8 cellular contexts compared by ENCODE assay signal in genomic region chr10:89644691-89644966, GRCh38. TPM values are rescaled to one million over a fixed set of nuclear protein-coding genes. Genes with fewer than 3 reads are reported as not detected.
DNase-seq lines count a peak whose midpoint lies in the region; ATAC-seq, FAIRE-seq and TF ChIP-seq lines count a peak whose summit lies in the region.

No MANE protein-coding gene starts in this region.

- no peak overlapping the region for H3K27ac ChIP-seq in CD4-positive, CD25-positive, alpha-beta regulatory T cell (ENCODE audit: insufficient read depth, low read length, poor library complexity, severe bottlenecking)
- H3K27ac ChIP-seq in GM12878 (ENCODE audit: control insufficient read depth, insufficient read depth): peak overlapping the region; percentile 60
- H3K27ac ChIP-seq in lower lobe of right lung: peak overlapping the region; percentile 76
- H3K27ac ChIP-seq in tibial artery: peak overlapping the region; percentile 82 to 90

- no peaks in the 10 kb centered on the region for H4K20me1 ChIP-seq in GM12878 (ENCODE audit: control insufficient read depth, insufficient read depth)

- POLR2A ChIA-PET in GM12878 (lab: Charles Lee): interaction anchor here (1.2 to 1.5 kb wide), 3 partner anchors 18 to 226 kb away, joined by 3 to 4 read pairs (median 3); no protein-coding TSS in a partner anchor

- peaks cover 29% of the 10 kb centered on the region for H3K27me3 ChIP-seq in CD4-positive, CD25-positive, alpha-beta regulatory T cell (ENCODE audit: control insufficient read depth, insufficient read depth, low read length)
- no peaks in the 10 kb centered on the region for H3K27me3 ChIP-seq in GM12878 (replicated peaks in 1 of 2; ENCODE audit: control insufficient read depth in 2 of 2, insufficient read depth in 2 of 2, low read length in 1 of 2)
- no peaks in the 10 kb centered on the region for H3K27me3 ChIP-seq in lower lobe of right lung (ENCODE audit: low read depth)
- H3K27me3 ChIP-seq in tibial artery: no peaks in the 10 kb centered on the region

- no peak overlapping the region for H3K27ac Mint-ChIP-seq in CD4-positive, CD25-positive, alpha-beta regulatory T cell

- H3K4me1 ChIP-seq in CD4-positive, CD25-positive, alpha-beta regulatory T cell (ENCODE audit: control insufficient read depth, insufficient read depth, low read length, poor library complexity, severe bottlenecking): peaks cover 17% of the 10 kb centered on the region
- H3K4me1 ChIP-seq in GM12878 (ENCODE audit: control insufficient read depth, insufficient read depth, low read length): peaks cover 7% of the 10 kb centered on the region; the same call in 1 of the 2 replicates
- peaks cover 24% of the 10 kb centered on the region for H3K4me1 ChIP-seq in lower lobe of right lung
- peaks cover 0 to 21% (median 5%) of the 10 kb centered on the region in 4 donors for H3K4me1 ChIP-seq in tibial artery

- WGBS in GM12878 (ENCODE audit: insufficient coverage, insufficient replicate concordance, low lambda C conversion rate, missing lambda C conversion rate): under 1% methylated on average over 33 of the region's 35 CpGs

- intact Hi-C loops in GM12878 (cut with micrococcal nuclease; ENCODE audit: unreplicated experiment) (loop anchor here (1.0 to 5.0 kb wide), 3 partner anchors 9 to 227 kb away; partner anchors contain the start of gene KIF20B), lower lobe of right lung (cut with DNase I) (no loop called here), tibial artery (cut with DNase I; ENCODE audit: low total_unique reads) (no loop called here)

- no peaks in the 10 kb centered on the region for H3K36me3 ChIP-seq in CD4-positive, CD25-positive, alpha-beta regulatory T cell (ENCODE audit: control insufficient read depth, insufficient read depth, low read length)
- H3K36me3 ChIP-seq in GM12878 (ENCODE audit: control insufficient read depth in 2 of 2, insufficient read depth in 2 of 2, low read length in 1 of 2) (no peaks in the 10 kb centered on the region), lower lobe of right lung (no peaks in the 10 kb centered on the region), tibial artery (no peaks in the 10 kb centered on the region)

- H3K4me3 Mint-ChIP-seq in CD4-positive, CD25-positive, alpha-beta regulatory T cell: no peak overlapping the region

- in situ Hi-C loops in GM12878 (cut with MboI): no loop called here
- in situ Hi-C loops in GM13977 (cut with MboI; ENCODE audit: low pct_unique_long_range_greater_than_20kb, low sequenced_read_pairs, unreplicated experiment): no loop called here

- H3K9me3 Mint-ChIP-seq in CD4-positive, CD25-positive, alpha-beta regulatory T cell: no peaks in the 10 kb centered on the region

- H3K79me2 ChIP-seq in GM12878 (ENCODE audit: control insufficient read depth, insufficient read depth, low read length): peaks cover 24% of the 10 kb centered on the region

- TF ChIP-seq POLR2A in GM12878 (IDR thresholded peaks at IDR 0.05; ENCODE audit: low read depth, low read length): no peak

- H3K4me2 ChIP-seq in GM12878 (ENCODE audit: control insufficient read depth, insufficient read depth): peak overlapping the region; percentile 23; the same call in 1 of the 2 replicates

- TF ChIP-seq EP300 in GM12878 (IDR thresholded peaks at IDR 0.05; ENCODE audit: borderline replicate concordance in 1 of 2, control insufficient read depth in 1 of 2, low read depth in 2 of 2, low read length in 2 of 2): no peak

- RAD21 ChIA-PET in GM12878 (lab: Charles Lee; ENCODE audit: unreplicated experiment): interaction anchor here (1.8 to 2.7 kb wide), 2 partner anchors 34 to 57 kb away, joined by 7 to 34 read pairs; partner anchors contain the start of gene KIF20B

- peak overlapping the region; percentile 81 for H3K9ac ChIP-seq in GM12878 (ENCODE audit: control insufficient read depth, insufficient read depth, low read length)

- H2AFZ ChIP-seq in GM12878 (ENCODE audit: control insufficient read depth, low read depth, low read length): peak overlapping the region; percentile 98

- H3K4me1 Mint-ChIP-seq in CD4-positive, CD25-positive, alpha-beta regulatory T cell: peaks cover 5 to 7% (median 5%) of the 10 kb centered on the region in 4 donors

- no TSS peak for BruUV-seq in GM12878 (replicated peaks; lab: Mats Ljungman, UMichigan)

- CTCF ChIA-PET in GM12878 (lab: Yijun Ruan, JAX): interaction anchor here (1.8 to 3.2 kb wide), 2 partner anchors 21 to 57 kb away, joined by 6 to 12 read pairs; partner anchors contain the start of gene KIF20B

- SMC1A ChIA-PET in GM12878 (lab: Charles Lee; ENCODE audit: uncharacterized antibody, unreplicated experiment): interaction anchor here (2.6 kb wide), 1 partner anchor 10 kb away, joined by 21 read pairs; no protein-coding TSS in a partner anchor

- no peak for FAIRE-seq in GM12878 (lab: Jason Lieb, UNC)

- no peak for TF ChIP-seq CTCF in GM12878 (IDR thresholded peaks at IDR 0.05 in 2 of 3, conservative IDR thresholded peaks at IDR 0.05 in 1 of 3; ENCODE audit: control insufficient read depth in 2 of 3, extremely low read depth in 1 of 3, insufficient read depth in 1 of 3, low read depth in 3 of 3, low read length in 3 of 3)
- no peak for TF ChIP-seq CTCF in lower lobe of right lung (IDR thresholded peaks at IDR 0.05)
- no peak for TF ChIP-seq CTCF in tibial artery (IDR thresholded peaks at IDR 0.05)
- TF ChIP-seq CTCF in GM13977 (IDR thresholded peaks at IDR 0.05; ENCODE audit: extremely low read depth, insufficient read depth, missing control alignments): no peak

- H3K9me3 ChIP-seq in CD4-positive, CD25-positive, alpha-beta regulatory T cell (ENCODE audit: control insufficient read depth in 2 of 2, low read length in 2 of 2): no peaks in the 10 kb centered on the region
- no peaks in the 10 kb centered on the region for H3K9me3 ChIP-seq in GM12878 (replicated peaks; ENCODE audit: control insufficient read depth, insufficient read depth, low read length)
- H3K9me3 ChIP-seq in lower lobe of right lung: no peaks in the 10 kb centered on the region
- no peaks in the 10 kb centered on the region for H3K9me3 ChIP-seq in tibial artery

- no peak for TF ChIP-seq RAD21 in GM12878 (IDR thresholded peaks at IDR 0.05; ENCODE audit: insufficient read depth, low read depth, low read length)

- DNase-seq in CD4-positive, CD25-positive, alpha-beta regulatory T cell: peak in 1 of 3 donors; percentile 1
- DNase-seq in GM12878 (ENCODE audit: low read depth, low spot score) (no peak), lower lobe of right lung (no peak), tibial artery (no peak), GM13977 (ENCODE audit: low spot score) (no peak)
- no peak for DNase-seq in central memory CD4-positive, alpha-beta T cell

- H3K27me3 Mint-ChIP-seq in CD4-positive, CD25-positive, alpha-beta regulatory T cell: peaks cover 32% of the 10 kb centered on the region

- no peaks in the 10 kb centered on the region for H3K36me3 Mint-ChIP-seq in CD4-positive, CD25-positive, alpha-beta regulatory T cell

- ATAC-seq in CD4-positive, CD25-positive, alpha-beta regulatory T cell (ENCODE audit: low read depth in 2 of 2): peak; percentile 19 to 30
- ATAC-seq in GM19438 (IDR thresholded peaks at IDR 0.05; ENCODE audit: low read depth, unreplicated experiment) (peak; percentile 28), HG03457 (IDR thresholded peaks at IDR 0.05; ENCODE audit: unreplicated experiment) (peak; percentile 20), GM12878 (peak; percentile 66), lower lobe of right lung (peak; percentile 56 to 69)

- H3K4me3 ChIP-seq in CD4-positive, CD25-positive, alpha-beta regulatory T cell (ENCODE audit: low read depth, low read length): peak overlapping the region; percentile 79
- peak overlapping the region; percentile 83 for H3K4me3 ChIP-seq in GM12878
- peak overlapping the region; percentile 86 for H3K4me3 ChIP-seq in lower lobe of right lung
- peak overlapping the region; percentile 74 to 75 for H3K4me3 ChIP-seq in tibial artery

RNA-seq across cellular contexts. Expression of gene PANK1, which starts 0.4 kb away (rescaled TPM):
- total RNA-seq in CD4-positive, CD25-positive, alpha-beta regulatory T cell: 0.49 TPM
- polyA plus RNA-seq in CD4-positive, CD25-positive, alpha-beta regulatory T cell: under 1 TPM in 2 of 4 donors, not detected in 2; 0.17 to 0.41 TPM
- total RNA-seq in GM12878 (2013; cell fraction: nucleolus; rRNA removed): 14.2 and 22.3 TPM in 2 replicates
- 5.1 and 8.0 TPM in 2 replicates for total RNA-seq in GM12878 (2014; rRNA removed)
- total RNA-seq in GM12878 (2014; rRNA removed; fragmentation: Illumina TruSeq; extraction: Trizol): 7.5 and 8.3 TPM in 2 replicates
- 6.3 and 9.6 TPM in 2 replicates for total RNA-seq in GM12878 (2021)
- 0.68 TPM for polyA plus RNA-seq in GM12878 (2011; ENCODE audit: low read depth)
- 10.6 and 12.6 TPM in 2 replicates for polyA plus RNA-seq in GM12878 (2011; rRNA removed)
- polyA plus RNA-seq in GM12878 (2011; cell fraction: cytosol; rRNA removed): 5.7 and 7.9 TPM in 2 replicates
- polyA plus RNA-seq in GM12878 (2011; cell fraction: nucleus; rRNA removed): 4.9 and 5.7 TPM in 2 replicates
- polyA plus RNA-seq in GM12878 (2012): 1.7 and 2.8 TPM in 2 replicates
- polyA plus RNA-seq in GM12878 (2014; fragmentation: Illumina TruSeq; extraction: Trizol): 8.5 TPM in 2 replicates
- 1 to 10 TPM; 1.9 to 2.4 TPM for polyA plus RNA-seq in GM12878 (2014; fragmentation: Nextera tagmentation; extraction: Ambion mirVana)
- polyA plus RNA-seq in GM12878 (2014; rRNA removed): 6.4 and 6.9 TPM in 2 replicates
- polyA plus RNA-seq in GM12878 (2016; fragmentation: Nextera tagmentation; extraction: Ambion mirVana): 1 to 10 TPM; 3.6 to 3.7 TPM
- 15.0 and 16.0 TPM in 2 replicates for polyA minus RNA-seq in GM12878 (2011; rRNA and poly(A)+ RNA removed)
- polyA minus RNA-seq in GM12878 (2011; cell fraction: cytosol; rRNA and poly(A)+ RNA removed): 4.7 and 5.9 TPM in 2 replicates
- 8.3 and 14.9 TPM in 2 replicates for polyA minus RNA-seq in GM12878 (2011; cell fraction: nucleus; rRNA and poly(A)+ RNA removed)
- 8.2 TPM for total RNA-seq in lower lobe of right lung

RNA-seq across cellular contexts. Expression of gene KIF20B, which starts 56.8 kb away (rescaled TPM):
- 42.8 TPM for total RNA-seq in CD4-positive, CD25-positive, alpha-beta regulatory T cell
- 10 to 100 TPM; 12.0 to 18.9 (median 18.0) TPM for polyA plus RNA-seq in CD4-positive, CD25-positive, alpha-beta regulatory T cell
- 46.8 and 49.1 TPM in 2 replicates for total RNA-seq in GM12878 (2013; cell fraction: nucleolus; rRNA removed)
- 21.1 and 28.3 TPM in 2 replicates for total RNA-seq in GM12878 (2014; rRNA removed)
- total RNA-seq in GM12878 (2014; rRNA removed; fragmentation: Illumina TruSeq; extraction: Trizol): 52.4 and 52.8 TPM in 2 replicates
- total RNA-seq in GM12878 (2021): 46.1 and 51.0 TPM in 2 replicates
- 8.9 TPM for polyA plus RNA-seq in GM12878 (2011; ENCODE audit: low read depth)
- 16.5 and 32.4 TPM in 2 replicates for polyA plus RNA-seq in GM12878 (2011; rRNA removed)
- 3.2 and 3.3 TPM in 2 replicates for polyA plus RNA-seq in GM12878 (2011; cell fraction: cytosol; rRNA removed)
- polyA plus RNA-seq in GM12878 (2011; cell fraction: nucleus; rRNA removed): 11.1 and 13.2 TPM in 2 replicates
- 9.5 and 12.0 TPM in 2 replicates for polyA plus RNA-seq in GM12878 (2012)
- polyA plus RNA-seq in GM12878 (2014; fragmentation: Illumina TruSeq; extraction: Trizol): 37.5 and 46.7 TPM in 2 replicates
- polyA plus RNA-seq in GM12878 (2014; fragmentation: Nextera tagmentation; extraction: Ambion mirVana): 10 to 100 TPM; 28.2 to 59.4 TPM
- 11.2 and 15.6 TPM in 2 replicates for polyA plus RNA-seq in GM12878 (2014; rRNA removed)
- 10 to 100 TPM; 61.8 to 67.7 TPM for polyA plus RNA-seq in GM12878 (2016; fragmentation: Nextera tagmentation; extraction: Ambion mirVana)
- polyA minus RNA-seq in GM12878 (2011; rRNA and poly(A)+ RNA removed): 26.1 and 32.1 TPM in 2 replicates
- 5.8 and 6.1 TPM in 2 replicates for polyA minus RNA-seq in GM12878 (2011; cell fraction: cytosol; rRNA and poly(A)+ RNA removed)
- polyA minus RNA-seq in GM12878 (2011; cell fraction: nucleus; rRNA and poly(A)+ RNA removed): 10.0 and 12.6 TPM in 2 replicates
- total RNA-seq in lower lobe of right lung: 6.7 TPM
